ENCODE assay signal across 8 cellular contexts in genomic region chr5:91280942-91281269, GRCh38.
A peak's percentile ranks its signal among the peaks of the same experiment; 100 is the strongest.
DNase-seq lines count a peak whose midpoint lies in the region; ATAC-seq and TF ChIP-seq lines count a peak whose summit lies in the region.

No MANE protein-coding gene starts in this region.

- H3K4me1 Mint-ChIP-seq in neural crest cell, result peaks cover 22% of the 10 kb centered on the region

- peak overlapping the region; percentile 88 for H3K27ac ChIP-seq in colonic mucosa

- H3K36me3 Mint-ChIP-seq in neural crest cell (ENCODE audit: low read depth), result peaks cover 2% of the 10 kb centered on the region

- peak overlapping the region; percentile 45 for H3K4me3 ChIP-seq in colonic mucosa

- TF ChIP-seq CTCF in colonic mucosa (IDR thresholded peaks at IDR 0.05) (no peak), neural crest cell (conservative IDR thresholded peaks at IDR 0.05) (no peak)

- H3K36me3 ChIP-seq in colonic mucosa, result no peaks in the 10 kb centered on the region

- intact Hi-C loops in colonic mucosa (cut with DNase I), result loop anchor here (2.0 kb wide), 1 partner anchor 100 kb away; no protein-coding TSS in a partner anchor

- no peaks in the 10 kb centered on the region for H3K9me3 ChIP-seq in colonic mucosa

- H3K27me3 ChIP-seq in colonic mucosa, result no peaks in the 10 kb centered on the region

- no peaks in the 10 kb centered on the region for H3K4me1 ChIP-seq in colonic mucosa

- ATAC-seq in HG03378 (IDR thresholded peaks at IDR 0.05; ENCODE audit: unreplicated experiment), result no peak

- H3K4me3 Mint-ChIP-seq in neural crest cell, result peak overlapping the region; percentile 92

- H3K9me3 Mint-ChIP-seq in neural crest cell, result peaks cover under 1% of the 10 kb centered on the region

- DNase-seq in NCI-H2227 treated with DMSO at 0.1 percent for 48 hours (lab: John Stamatoyannopoulos, UW) (peak; percentile 52), NCI-H2227 (lab: John Stamatoyannopoulos, UW; ENCODE audit: unreplicated experiment) (no peak), HuH-7 (ENCODE audit: low spot score) (peak; percentile 10), colonic mucosa (no peak), neural crest cell (ENCODE audit: low read depth, low spot score) (no peak), NCI-H1417 (lab: John Stamatoyannopoulos, UW) (no peak)
- DNase-seq in stimulated activated naive CD4-positive, alpha-beta T cell treated with Interleukin-2 at 50 U/mL for 16 hours (lab: John Stamatoyannopoulos, UW), result no peak

- H3K27me3 Mint-ChIP-seq in neural crest cell (ENCODE audit: low read depth), result no peaks in the 10 kb centered on the region

- no peak overlapping the region for H3K27ac Mint-ChIP-seq in neural crest cell (ENCODE audit: unreplicated experiment)

- peak overlapping the region in 1 of 2 donors; percentile 88 for H3K9ac ChIP-seq in colonic mucosa (ENCODE audit: low read depth in 2 of 2, low read length in 2 of 2)

Comparison
In these comparisons a context has a peak if more than half of its experiments do, and no peak if none do; other contexts are left out.
1. DNase-seq: peak in NCI-H2227 treated with DMSO at 0.1 percent for 48 hours (single experiment) and HuH-7 (single experiment); none in NCI-H2227 (single experiment), colonic mucosa (single experiment), neural crest cell (single experiment), stimulated activated naive CD4-positive, alpha-beta T cell treated with Interleukin-2 at 50 U/mL for 16 hours (single experiment) and NCI-H1417 (0 of 3).